14 cellular contexts compared by ENCODE assay signal in genomic region chr16:87924937-87925670, GRCh38. TPM values are rescaled to one million over a fixed set of nuclear protein-coding genes. Genes with fewer than 3 reads are reported as not detected.
DNase-seq lines count a peak whose midpoint lies in the region; ATAC-seq, FAIRE-seq and TF ChIP-seq lines count a peak whose summit lies in the region.
"Had no signal": no experiment of that assay in that cellular context is flagged by ENCODE, and none has a peak within 500 bp of the region (broad histone marks: within the 10 kb centered on the region; RNA-seq: fewer than 3 reads in every experiment).

No MANE protein-coding gene starts in this region.

- H3K9me3 Mint-ChIP-seq in CD14-positive monocyte, result no peaks in the 10 kb centered on the region
- H3K9me3 Mint-ChIP-seq in progenitor cell of endocrine pancreas (ENCODE audit: low read depth), result no peaks in the 10 kb centered on the region

- intact Hi-C loops in gastrocnemius medialis (cut with DNase I; ENCODE audit: low total_unique reads) (no loop called here), CD14-positive monocyte (cut with micrococcal nuclease) (no loop called here)

- H3K36me3 ChIP-seq in bronchial epithelial cell (ENCODE audit: control insufficient read depth, insufficient read depth, low read length) (no peaks in the 10 kb centered on the region), gastrocnemius medialis (no peaks in the 10 kb centered on the region)
- H3K36me3 ChIP-seq: adrenal gland had no signal

- in situ Hi-C loops in gastrocnemius medialis (cut with MboI; ENCODE audit: low sequenced_read_pairs in 4 of 4), result no loop called here
- in situ Hi-C loops in GM13977 (cut with MboI; ENCODE audit: low pct_unique_long_range_greater_than_20kb, low sequenced_read_pairs, unreplicated experiment), result no loop called here

- peak; percentile 86 to 89 for ATAC-seq in gastrocnemius medialis

- peak in 1 of 2 donors; percentile 20 for TF ChIP-seq POLR2A in gastrocnemius medialis (IDR thresholded peaks at IDR 0.05)

- DNase-seq in NCI-H82 (lab: John Stamatoyannopoulos, UW) (peak; percentile 82), NCI-H82 treated with DMSO at 0.1 percent for 48 hours (lab: John Stamatoyannopoulos, UW; ENCODE audit: unreplicated experiment) (no peak), NCI-H2171 treated with DMSO at 0.1 percent for 48 hours (lab: John Stamatoyannopoulos, UW) (peak; percentile 100), bronchial epithelial cell (ENCODE audit: low read depth) (peak; percentile 37), gastrocnemius medialis (peak; percentile 38 to 71), CD14-positive monocyte (ENCODE audit: low spot score) (no peak), GM13977 (ENCODE audit: low spot score) (no peak), progenitor cell of endocrine pancreas (ENCODE audit: low spot score, unreplicated experiment) (no peak)
- DNase-seq: 8988T; activated CD4-positive, alpha-beta T cell treated with anti-CD3 and anti-CD28 coated beads for 4 hours; GOT3; mesendoderm had no signal

- H3K27me3 ChIP-seq in bronchial epithelial cell (ENCODE audit: control insufficient read depth, insufficient read depth, low read length) (peaks cover 11% of the 10 kb centered on the region), gastrocnemius medialis (peaks cover 0 to under 1% (median 0%) of the 10 kb centered on the region in 3 donors)
- H3K27me3 ChIP-seq: adrenal gland had no signal

- FAIRE-seq in bronchial epithelial cell (lab: Jason Lieb, UNC), result no peak

- no peak overlapping the region for H3K4me3 ChIP-seq in bronchial epithelial cell (ENCODE audit: low read depth, low read length)
- no peak overlapping the region for H3K4me3 ChIP-seq in gastrocnemius medialis
- H3K4me3 ChIP-seq: adrenal gland had no signal

- H3K27me3 Mint-ChIP-seq in CD14-positive monocyte (ENCODE audit: low read depth in 3 of 3) (peaks cover 8 to 23% (median 20%) of the 10 kb centered on the region in 3 donors), progenitor cell of endocrine pancreas (peaks cover 11% of the 10 kb centered on the region)

- peak overlapping the region in 2 of 7 donors; percentile 7 to 42 for H3K27ac Mint-ChIP-seq in CD14-positive monocyte
- H3K27ac Mint-ChIP-seq in progenitor cell of endocrine pancreas, result no peak overlapping the region

- H3K27ac ChIP-seq in gastrocnemius medialis, result peak overlapping the region in 1 of 4 donors; percentile 39

- H3K36me3 Mint-ChIP-seq in CD14-positive monocyte (no peaks in the 10 kb centered on the region), progenitor cell of endocrine pancreas (ENCODE audit: insufficient read depth) (no peaks in the 10 kb centered on the region)

- H3K4me1 ChIP-seq in gastrocnemius medialis, result no peaks in the 10 kb centered on the region

- peak; percentile 2 for TF ChIP-seq CTCF in bronchial epithelial cell (IDR thresholded peaks at IDR 0.05; ENCODE audit: insufficient read depth, low read length, severe bottlenecking)
- no peak for TF ChIP-seq CTCF in gastrocnemius medialis (IDR thresholded peaks at IDR 0.05 in 4 of 5, conservative IDR thresholded peaks at IDR 0.05 in 1 of 5)
- no peak for TF ChIP-seq CTCF in CD14-positive monocyte (IDR thresholded peaks at IDR 0.05)
- TF ChIP-seq CTCF in GM13977 (IDR thresholded peaks at IDR 0.05; ENCODE audit: extremely low read depth, insufficient read depth, missing control alignments), result no peak
- TF ChIP-seq CTCF in progenitor cell of endocrine pancreas (IDR thresholded peaks at IDR 0.05; ENCODE audit: unreplicated experiment), result no peak

- no peak overlapping the region for H3K4me3 Mint-ChIP-seq in CD14-positive monocyte
- H3K4me3 Mint-ChIP-seq in progenitor cell of endocrine pancreas (ENCODE audit: low read depth), result no peak overlapping the region

- H3K4me1 Mint-ChIP-seq in CD14-positive monocyte (peaks cover 7% of the 10 kb centered on the region), progenitor cell of endocrine pancreas (ENCODE audit: low read depth) (peaks cover 2% of the 10 kb centered on the region)

- no peaks in the 10 kb centered on the region for H3K9me3 ChIP-seq in gastrocnemius medialis
- H3K9me3 ChIP-seq: adrenal gland had no signal

RNA-seq across cellular contexts. Expression of gene CA5A, which starts 11.2 kb away (rescaled TPM):
- total RNA-seq in bronchial epithelial cell (not detected in 2 replicates), gastrocnemius medialis (not detected), progenitor cell of endocrine pancreas (0.36 TPM in 1 of 2 replicates, not detected in the other)
- not detected for polyA plus RNA-seq in CD14-positive monocyte
- total RNA-seq: subcutaneous adipose tissue had no signal
- polyA plus RNA-seq: adrenal gland had no signal

RNA-seq across cellular contexts. Expression of gene BANP, which starts 26.1 kb away (rescaled TPM):
- 22.1 and 25.5 TPM in 2 replicates for total RNA-seq in bronchial epithelial cell
- total RNA-seq in gastrocnemius medialis, result 10 to 100 TPM in 3 of 4 donors, 1 to 10 TPM in 1; 7.0 to 20.6 (median 16.1) TPM
- polyA plus RNA-seq in CD14-positive monocyte, result 10 to 100 TPM; 10.1 to 11.7 TPM
- total RNA-seq in progenitor cell of endocrine pancreas, result 41.5 and 53.9 TPM in 2 replicates

RNA-seq across cellular contexts. Expression of gene SLC7A5, which starts 55.8 kb away (rescaled TPM):
- total RNA-seq in bronchial epithelial cell (169 and 243 TPM in 2 replicates), gastrocnemius medialis (100 to 1,000 TPM in 1 of 4 donors, 10 to 100 TPM in 2, 1 to 10 TPM in 1; 7.0 to 133 (median 19.1) TPM), progenitor cell of endocrine pancreas (42.2 and 51.5 TPM in 2 replicates)
- 1 to 10 TPM in 1 of 2 donors, under 1 TPM in 1; 0.40 to 1.1 TPM for polyA plus RNA-seq in CD14-positive monocyte

Comparison
In these comparisons a context has a peak if more than half of its experiments do, and no peak if none do; other contexts are left out.
1. DNase-seq: peak in NCI-H82 (single experiment), NCI-H2171 treated with DMSO at 0.1 percent for 48 hours (single experiment), bronchial epithelial cell (single experiment) and gastrocnemius medialis (2 of 2); none in NCI-H82 treated with DMSO at 0.1 percent for 48 hours (single experiment), CD14-positive monocyte (single experiment), GM13977 (single experiment) and progenitor cell of endocrine pancreas (single experiment).